Comparison of ENCODE assay signal across 18 cellular contexts in the genomic region with DNA sequence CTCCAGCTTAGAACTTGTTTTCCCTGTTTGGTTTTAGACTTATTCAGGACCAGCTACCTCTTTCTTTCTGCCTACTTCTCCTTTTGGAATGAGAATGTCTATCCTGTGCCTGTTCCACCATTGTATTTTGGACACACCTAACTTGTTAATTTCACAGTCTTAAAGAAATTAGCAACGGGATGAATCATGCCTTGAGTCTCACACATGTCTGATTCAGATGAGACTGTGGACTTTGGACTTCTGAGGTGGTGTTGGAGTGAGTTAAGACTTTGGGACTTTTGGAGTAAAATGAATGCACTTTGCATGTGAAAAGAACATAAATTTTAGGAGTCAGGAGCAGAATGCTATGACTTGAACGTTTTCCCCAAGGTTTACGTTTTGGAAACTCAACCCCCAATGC.
DNase-seq lines count a peak whose midpoint lies in the region; ATAC-seq and TF ChIP-seq lines count a peak whose summit lies in the region.
"Had no signal": no experiment of that assay in that cellular context is flagged by ENCODE, and none has a peak within 500 bp of the region (broad histone marks: within the 10 kb centered on the region; RNA-seq: fewer than 3 reads in every experiment).

No MANE protein-coding gene starts in this region.

- no peak overlapping the region for H4K8ac ChIP-seq in neuronal stem cell (ENCODE audit: low read depth, low read length)

- H2AFZ ChIP-seq in neuronal stem cell (ENCODE audit: low read length), result no peak overlapping the region

- H3K4me3 ChIP-seq in epithelial cell of proximal tubule (ENCODE audit: low read depth, low read length) (no peak overlapping the region), mucosa of descending colon (no peak overlapping the region), neuronal stem cell (ENCODE audit: low read length in 2 of 2) (no peak overlapping the region)
- H3K4me3 ChIP-seq: BLaER1, GM12878 had no signal

- intact Hi-C loops in mucosa of descending colon (cut with DNase I, micrococcal nuclease), result no loop called here

- no peak overlapping the region for H3K14ac ChIP-seq in neuronal stem cell (ENCODE audit: low read length)

- no peak overlapping the region for H2AK5ac ChIP-seq in neuronal stem cell (ENCODE audit: low read depth, low read length)

- H3K4me1 ChIP-seq in mucosa of descending colon (ENCODE audit: low read depth), result no peaks in the 10 kb centered on the region
- no peaks in the 10 kb centered on the region for H3K4me1 ChIP-seq in neuronal stem cell (ENCODE audit: control insufficient read depth in 2 of 2, insufficient read depth in 1 of 2, low read depth in 1 of 2, low read length in 2 of 2)
- H3K4me1 ChIP-seq: BLaER1 had no signal

- H3K18ac ChIP-seq in neuronal stem cell (ENCODE audit: low read length), result no peak overlapping the region

- H3K4me2 ChIP-seq in neuronal stem cell (ENCODE audit: insufficient read depth, low read length, poor library complexity, severe bottlenecking), result no peak overlapping the region
- H3K4me2 ChIP-seq: BLaER1 had no signal

- DNase-seq in Caki2 (ENCODE audit: low read depth), result peak; percentile 31
- peak; percentile 26 for DNase-seq in RKO (ENCODE audit: low spot score)
- DNase-seq in epithelial cell of proximal tubule (ENCODE audit: low read depth), result peak; percentile 58
- peak; percentile 80 for DNase-seq in renal cortical epithelial cell (ENCODE audit: low read depth)
- no peak for DNase-seq in mucosa of descending colon
- no peak for DNase-seq in neuronal stem cell (ENCODE audit: low spot score)
- DNase-seq: 8988T; Calu3; CD4-positive, alpha-beta memory T cell; DMS79 treated with DMSO at 0.1 percent for 48 hours; GF-D8; GOT3; H7; HFFc6 had no signal

- in situ Hi-C loops in Caki2 (cut with HindIII; ENCODE audit: low pct_unique_long_range_greater_than_20kb, low sequenced_read_pairs), result no loop called here

- no peak overlapping the region for H3K4ac ChIP-seq in neuronal stem cell (ENCODE audit: low read length)

- no peaks in the 10 kb centered on the region for H3K9me3 ChIP-seq in mucosa of descending colon
- no peaks in the 10 kb centered on the region for H3K9me3 ChIP-seq in neuronal stem cell (replicated peaks in 1 of 2; ENCODE audit: control insufficient read depth in 2 of 2, insufficient read depth in 1 of 2, low read depth in 1 of 2, low read length in 2 of 2)
- H3K9me3 ChIP-seq: BLaER1 had no signal

- H2BK12ac ChIP-seq in neuronal stem cell (ENCODE audit: low read length), result no peak overlapping the region

- no peak for TF ChIP-seq CTCF in epithelial cell of proximal tubule (conservative IDR thresholded peaks at IDR 0.05; ENCODE audit: low read depth, low read length)
- TF ChIP-seq CTCF in mucosa of descending colon (IDR thresholded peaks at IDR 0.05), result no peak

- H3K27me3 ChIP-seq in neuronal stem cell (ENCODE audit: control insufficient read depth in 3 of 3, insufficient read depth in 3 of 3, low read depth in 1 of 3, low read length in 3 of 3), result no peaks in the 10 kb centered on the region
- H3K27me3 ChIP-seq: BLaER1 had no signal

- H3K79me1 ChIP-seq in neuronal stem cell (ENCODE audit: low read depth, low read length), result no peaks in the 10 kb centered on the region

- WGBS in neuronal stem cell (ENCODE audit: extremely low coverage in 2 of 2, insufficient read length in 2 of 2, insufficient replicate concordance in 1 of 2), 2 donors, result no CpG with 5 or more reads among the region's 3 CpGs

- H4K91ac ChIP-seq in neuronal stem cell (ENCODE audit: low read depth, low read length, poor library complexity), result no peak overlapping the region

- no peak overlapping the region for H2BK5ac ChIP-seq in neuronal stem cell (ENCODE audit: low read length)

- no peak overlapping the region for H3K27ac ChIP-seq in neuronal stem cell (replicated peaks; ENCODE audit: low read length)
- H3K27ac ChIP-seq: BLaER1 had no signal

- no peak overlapping the region for H2BK15ac ChIP-seq in neuronal stem cell (ENCODE audit: low read length)

- H3K23ac ChIP-seq in neuronal stem cell (ENCODE audit: low read depth, low read length, poor library complexity), result no peak overlapping the region

- ATAC-seq in mucosa of descending colon (no peak), HG03342 (IDR thresholded peaks at IDR 0.05; ENCODE audit: unreplicated experiment) (no peak)
- ATAC-seq: GM12878, HCT116 had no signal

- H2BK120ac ChIP-seq in neuronal stem cell (ENCODE audit: low read depth, low read length), result no peak overlapping the region

- H3K9ac ChIP-seq in neuronal stem cell (ENCODE audit: low read depth, low read length, poor library complexity), result no peak overlapping the region
- H3K9ac ChIP-seq: BLaER1 had no signal

- no peaks in the 10 kb centered on the region for H3K36me3 ChIP-seq in mucosa of descending colon (ENCODE audit: low read depth)
- H3K36me3 ChIP-seq in neuronal stem cell (replicated peaks in 1 of 2; ENCODE audit: control insufficient read depth in 2 of 2, insufficient read depth in 2 of 2, low read length in 2 of 2), result no peaks in the 10 kb centered on the region
- H3K36me3 ChIP-seq: BLaER1 had no signal

Comparison
In these comparisons a context has a peak if more than half of its experiments do, and no peak if none do; other contexts are left out.
1. DNase-seq: peak in Caki2 (single experiment), RKO (single experiment), epithelial cell of proximal tubule (single experiment) and renal cortical epithelial cell (single experiment); none in mucosa of descending colon (0 of 3) and neuronal stem cell (single experiment).